20 cellular contexts compared by ENCODE assay signal in genomic region chr7:85573346-85573745, GRCh38.
DNase-seq lines count a peak whose midpoint lies in the region; TF ChIP-seq lines count a peak whose summit lies in the region.
"Had no signal": no experiment of that assay in that cellular context is flagged by ENCODE, and none has a peak within 500 bp of the region (broad histone marks: within the 10 kb centered on the region; RNA-seq: fewer than 3 reads in every experiment).

No MANE protein-coding gene starts in this region.

- POLR2A ChIA-PET in A673 (lab: Charles Lee; ENCODE audit: low non-redundant PET), result interaction anchor here (0.7 kb wide), 1 partner anchor 61 kb away, joined by 3 read pairs; no protein-coding TSS in a partner anchor

- 74 to 83% (median 80%) methylated on average over 3 of the region's 3 CpGs for WGBS in stomach, 5 donors
- WGBS in smooth muscle cell (ENCODE audit: low lambda C conversion rate), result 85% methylated on average over 3 of the region's 3 CpGs

- H3K4me3 ChIP-seq in A673 (ENCODE audit: low read depth, low read length, poor library complexity, severe bottlenecking) (no peak overlapping the region), OCI-LY3 (ENCODE audit: low read length) (no peak overlapping the region), stomach (no peak overlapping the region), smooth muscle cell (no peak overlapping the region)
- H3K4me3 ChIP-seq: BLaER1 treated with 17β-estradiol and CSF1 and Interleukin-3, amounts not matched to agents 10 nM and 100 nM; K562 had no signal

- H3K27ac ChIP-seq in A673 (ENCODE audit: low read depth, low read length, poor library complexity, severe bottlenecking) (no peak overlapping the region), OCI-LY3 (ENCODE audit: low read length) (peak overlapping the region; percentile 12; the same call in 1 of the 2 replicates), stomach (no peak overlapping the region), smooth muscle cell (ENCODE audit: low read depth) (no peak overlapping the region)
- H3K27ac ChIP-seq: BLaER1 treated with 17β-estradiol and CSF1 and Interleukin-3, amounts not matched to agents 10 nM and 100 nM had no signal

- no peaks in the 10 kb centered on the region for H4K20me1 ChIP-seq in OCI-LY3 (ENCODE audit: insufficient read depth, low read length)
- H4K20me1 ChIP-seq in smooth muscle cell (ENCODE audit: low read depth), result no peaks in the 10 kb centered on the region
- H4K20me1 ChIP-seq: BLaER1 treated with 17β-estradiol and CSF1 and Interleukin-3, amounts not matched to agents 10 nM and 100 nM had no signal

- H3K79me2 ChIP-seq in OCI-LY3 (ENCODE audit: low read length), result no peaks in the 10 kb centered on the region
- H3K79me2 ChIP-seq in smooth muscle cell (ENCODE audit: low read depth), result no peaks in the 10 kb centered on the region

- H2AFZ ChIP-seq in OCI-LY3 (ENCODE audit: low read depth, low read length), result no peak overlapping the region
- no peak overlapping the region for H2AFZ ChIP-seq in smooth muscle cell (ENCODE audit: low read depth)

- peak; percentile 10 for DNase-seq in A673 (ENCODE audit: low spot score)
- DNase-seq in Caki2 (ENCODE audit: low read depth), result peak; percentile 35
- DNase-seq in mesothelial cell of epicardium (ENCODE audit: low spot score in 2 of 2, unreplicated experiment in 2 of 2), result no peak
- DNase-seq in stomach, result no peak
- no peak for DNase-seq in glomerular visceral epithelial cell (ENCODE audit: extremely low spot score)
- no peak for DNase-seq in smooth muscle cell (lab: John Stamatoyannopoulos, UW; ENCODE audit: unreplicated experiment)
- no peak for DNase-seq in NCI-H1694 treated with DMSO at 0.1 percent for 48 hours (lab: John Stamatoyannopoulos, UW)
- DNase-seq: ACHN; Caco-2; CD4-positive, alpha-beta memory T cell; DMS153; H7; NCI-H1105 treated with DMSO at 0.1 percent for 48 hours; NCI-H2081; NCI-H345; NK-92 treated with Interleukin-12 subunit alpha and Interleukin-12 subunit beta, amount 100 ng/mL, for 24 hours; T-cell had no signal

- H3K9me3 ChIP-seq in A673 (ENCODE audit: low read depth, low read length, poor library complexity, severe bottlenecking) (no peaks in the 10 kb centered on the region), OCI-LY3 (ENCODE audit: insufficient read depth, low read length) (no peaks in the 10 kb centered on the region), stomach (no peaks in the 10 kb centered on the region), smooth muscle cell (replicated peaks; ENCODE audit: low read depth) (no peaks in the 10 kb centered on the region)
- H3K9me3 ChIP-seq: Caco-2 had no signal

- no peak overlapping the region for H3K4me3 Mint-ChIP-seq in mesothelial cell of epicardium
- H3K4me3 Mint-ChIP-seq: CD4-positive, alpha-beta memory T cell; T-cell had no signal

- no peaks in the 10 kb centered on the region for H3K27me3 Mint-ChIP-seq in mesothelial cell of epicardium (ENCODE audit: low read depth)
- H3K27me3 Mint-ChIP-seq: CD4-positive, alpha-beta memory T cell; T-cell had no signal

- H3K27ac Mint-ChIP-seq in mesothelial cell of epicardium, result peak overlapping the region; percentile 32
- H3K27ac Mint-ChIP-seq: CD4-positive, alpha-beta memory T cell; T-cell had no signal

- intact Hi-C loops in A673 (cut with micrococcal nuclease; ENCODE audit: unreplicated experiment), result no loop called here
- intact Hi-C loops in stomach (cut with DNase I; ENCODE audit: low total_unique reads), result no loop called here

- TF ChIP-seq CTCF in A673 (conservative IDR thresholded peaks at IDR 0.05; ENCODE audit: low read depth, low read length), result no peak
- TF ChIP-seq CTCF in OCI-LY3 (IDR thresholded peaks at IDR 0.05; ENCODE audit: low read depth, low read length), result no peak
- no peak for TF ChIP-seq CTCF in mesothelial cell of epicardium (IDR thresholded peaks at IDR 0.05; ENCODE audit: unreplicated experiment)
- TF ChIP-seq CTCF in stomach (IDR thresholded peaks at IDR 0.05), result no peak
- TF ChIP-seq CTCF in smooth muscle cell (IDR thresholded peaks at IDR 0.05; ENCODE audit: borderline replicate concordance, insufficient read depth, poor library complexity, severe bottlenecking), result no peak

- H3K4me1 ChIP-seq in A673 (ENCODE audit: insufficient read depth, low read length, poor library complexity, severe bottlenecking) (no peaks in the 10 kb centered on the region), OCI-LY3 (ENCODE audit: low read length) (peaks cover 12% of the 10 kb centered on the region), stomach (no peaks in the 10 kb centered on the region), smooth muscle cell (ENCODE audit: low read depth) (no peaks in the 10 kb centered on the region)
- H3K4me1 ChIP-seq: Caco-2 had no signal

- CTCF ChIA-PET in A673 (lab: Charles Lee), result no interaction called here

- no peaks in the 10 kb centered on the region for H3F3A ChIP-seq in smooth muscle cell (ENCODE audit: low read depth)

- peaks cover 10% of the 10 kb centered on the region for H3K4me1 Mint-ChIP-seq in mesothelial cell of epicardium
- H3K4me1 Mint-ChIP-seq: CD4-positive, alpha-beta memory T cell; T-cell had no signal

- H3K36me3 Mint-ChIP-seq in mesothelial cell of epicardium, result no peaks in the 10 kb centered on the region
- H3K36me3 Mint-ChIP-seq: CD4-positive, alpha-beta memory T cell; T-cell had no signal

- H3K36me3 ChIP-seq in A673 (ENCODE audit: insufficient read depth, low read length, poor library complexity, severe bottlenecking) (no peaks in the 10 kb centered on the region), OCI-LY3 (replicated peaks; ENCODE audit: low read depth, low read length) (no peaks in the 10 kb centered on the region), stomach (no peaks in the 10 kb centered on the region), smooth muscle cell (ENCODE audit: low read depth) (no peaks in the 10 kb centered on the region)
- H3K36me3 ChIP-seq: BLaER1 treated with 17β-estradiol and CSF1 and Interleukin-3, amounts not matched to agents 10 nM and 100 nM had no signal

- in situ Hi-C loops in Caki2 (cut with HindIII; ENCODE audit: low pct_unique_long_range_greater_than_20kb, low sequenced_read_pairs), result no loop called here

- H3K4me2 ChIP-seq in OCI-LY3 (ENCODE audit: low read length), result peak overlapping the region; percentile 39
- no peak overlapping the region for H3K4me2 ChIP-seq in smooth muscle cell
- H3K4me2 ChIP-seq: BLaER1 treated with 17β-estradiol and CSF1 and Interleukin-3, amounts not matched to agents 10 nM and 100 nM had no signal

- H3K9ac ChIP-seq in OCI-LY3 (ENCODE audit: low read length) (no peak overlapping the region), smooth muscle cell (ENCODE audit: low read depth) (no peak overlapping the region)
- H3K9ac ChIP-seq: BLaER1 treated with 17β-estradiol and CSF1 and Interleukin-3, amounts not matched to agents 10 nM and 100 nM had no signal

- peaks cover 8% of the 10 kb centered on the region for H3K9me3 Mint-ChIP-seq in mesothelial cell of epicardium
- H3K9me3 Mint-ChIP-seq: T-cell had no signal

- no peak for TF ChIP-seq POLR2A in stomach (IDR thresholded peaks at IDR 0.05)

- no peaks in the 10 kb centered on the region for H3K27me3 ChIP-seq in A673 (replicated peaks; ENCODE audit: insufficient read depth, low read depth, low read length, poor library complexity)
- H3K27me3 ChIP-seq in OCI-LY3 (ENCODE audit: low read depth, low read length), result no peaks in the 10 kb centered on the region
- H3K27me3 ChIP-seq in stomach, result no peaks in the 10 kb centered on the region
- no peaks in the 10 kb centered on the region for H3K27me3 ChIP-seq in smooth muscle cell (ENCODE audit: low read depth)
- H3K27me3 ChIP-seq: BLaER1 treated with 17β-estradiol and CSF1 and Interleukin-3, amounts not matched to agents 10 nM and 100 nM had no signal

- BruUV-seq in A673 (replicated peaks; lab: Mats Ljungman, UMichigan), result no TSS peak

- no peak for TF ChIP-seq EP300 in stomach (IDR thresholded peaks at IDR 0.05)

Comparison
In these comparisons a context has a peak if more than half of its experiments do, and no peak if none do; other contexts are left out.
1. DNase-seq: peak in A673 (single experiment) and Caki2 (single experiment); none in mesothelial cell of epicardium (0 of 2), stomach (single experiment), glomerular visceral epithelial cell (single experiment), smooth muscle cell (single experiment) and NCI-H1694 treated with DMSO at 0.1 percent for 48 hours (single experiment).